Comparison of ENCODE assay signal across 1 cellular context in genomic region chr3:122680381-122681293, GRCh38.
TF ChIP-seq lines count a peak whose summit lies in the region.

TSS of gene PARP14 (plus strand) at chr3:122680839. CDS start at chr3:122680884, 45 bp downstream.

TF ChIP-seq in HepG2, 621 proteins besides CTCF, POLR2A, EP300 and RAD21 (continued from another document and continues in another):
- TF ChIP-seq ZBTB44 (CRISPR knock-in tag; IDR thresholded peaks at IDR 0.05) (no peak), ZNF614 (CRISPR knock-in tag; IDR thresholded peaks at IDR 0.05; ENCODE audit: borderline replicate concordance) (no peak; the same call in 1 of the 2 replicates), ZNF768 (CRISPR knock-in tag; IDR thresholded peaks at IDR 0.05) (peak; percentile 58; the same call in 1 of the 2 replicates), SOX13 (IDR thresholded peaks at IDR 0.05) (no peak), SOX13 (CRISPR knock-in tag; conservative IDR thresholded peaks at IDR 0.05 in 1 of 2, IDR thresholded peaks at IDR 0.05 in 1 of 2) (no peak), E2F1 (CRISPR knock-in tag; IDR thresholded peaks at IDR 0.05) (0 out of 2 replicates have a peak, but pooled peaks have one; percentile 55), ZFY (CRISPR knock-in tag; IDR thresholded peaks at IDR 0.05) (peak; percentile 85), RNF2 (conservative IDR thresholded peaks at IDR 0.05; ENCODE audit: low read depth) (no peak), RAD51 (IDR thresholded peaks at IDR 0.05; ENCODE audit: borderline replicate concordance) (no peak), FOSL2 (CRISPR knock-in tag; IDR thresholded peaks at IDR 0.05) (no peak; the same call in 1 of the 2 replicates), NR3C1 (CRISPR knock-in tag; IDR thresholded peaks at IDR 0.05) (no peak), ZNF484 (CRISPR knock-in tag; IDR thresholded peaks at IDR 0.05; ENCODE audit: borderline replicate concordance, low read depth) (no peak), ISL2 (CRISPR knock-in tag; IDR thresholded peaks at IDR 0.05) (no peak), SKIL (CRISPR knock-in tag; IDR thresholded peaks at IDR 0.05; ENCODE audit: borderline replicate concordance) (no peak), CHCHD3 (CRISPR knock-in tag; IDR thresholded peaks at IDR 0.05) (no peak), JARID2 (CRISPR knock-in tag; IDR thresholded peaks at IDR 0.05; ENCODE audit: insufficient replicate concordance) (no peak), MTA3 (CRISPR knock-in tag; IDR thresholded peaks at IDR 0.05) (no peak), DPF2 (CRISPR knock-in tag; IDR thresholded peaks at IDR 0.05; ENCODE audit: borderline replicate concordance, low read depth) (no peak), CEBPG (CRISPR knock-in tag; IDR thresholded peaks at IDR 0.05) (no peak), SMARCC2 (IDR thresholded peaks at IDR 0.05) (no peak), ZNF639 (CRISPR knock-in tag; conservative IDR thresholded peaks at IDR 0.05) (no peak), TFDP2 (CRISPR knock-in tag; IDR thresholded peaks at IDR 0.05) (no peak), MYPOP (CRISPR knock-in tag; IDR thresholded peaks at IDR 0.05) (no peak), ZNF501 (CRISPR knock-in tag; IDR thresholded peaks at IDR 0.05) (peak; percentile 71), DNMT3B (CRISPR knock-in tag; conservative IDR thresholded peaks at IDR 0.05) (no peak), ZBTB43 (CRISPR knock-in tag; conservative IDR thresholded peaks at IDR 0.05) (no peak), ZNF263 (CRISPR knock-in tag; IDR thresholded peaks at IDR 0.05) (peak; percentile 50; the same call in 1 of the 2 replicates), NFE2L1 (CRISPR knock-in tag; IDR thresholded peaks at IDR 0.05; ENCODE audit: borderline replicate concordance) (no peak)
- TF ChIP-seq, protein P1, sequence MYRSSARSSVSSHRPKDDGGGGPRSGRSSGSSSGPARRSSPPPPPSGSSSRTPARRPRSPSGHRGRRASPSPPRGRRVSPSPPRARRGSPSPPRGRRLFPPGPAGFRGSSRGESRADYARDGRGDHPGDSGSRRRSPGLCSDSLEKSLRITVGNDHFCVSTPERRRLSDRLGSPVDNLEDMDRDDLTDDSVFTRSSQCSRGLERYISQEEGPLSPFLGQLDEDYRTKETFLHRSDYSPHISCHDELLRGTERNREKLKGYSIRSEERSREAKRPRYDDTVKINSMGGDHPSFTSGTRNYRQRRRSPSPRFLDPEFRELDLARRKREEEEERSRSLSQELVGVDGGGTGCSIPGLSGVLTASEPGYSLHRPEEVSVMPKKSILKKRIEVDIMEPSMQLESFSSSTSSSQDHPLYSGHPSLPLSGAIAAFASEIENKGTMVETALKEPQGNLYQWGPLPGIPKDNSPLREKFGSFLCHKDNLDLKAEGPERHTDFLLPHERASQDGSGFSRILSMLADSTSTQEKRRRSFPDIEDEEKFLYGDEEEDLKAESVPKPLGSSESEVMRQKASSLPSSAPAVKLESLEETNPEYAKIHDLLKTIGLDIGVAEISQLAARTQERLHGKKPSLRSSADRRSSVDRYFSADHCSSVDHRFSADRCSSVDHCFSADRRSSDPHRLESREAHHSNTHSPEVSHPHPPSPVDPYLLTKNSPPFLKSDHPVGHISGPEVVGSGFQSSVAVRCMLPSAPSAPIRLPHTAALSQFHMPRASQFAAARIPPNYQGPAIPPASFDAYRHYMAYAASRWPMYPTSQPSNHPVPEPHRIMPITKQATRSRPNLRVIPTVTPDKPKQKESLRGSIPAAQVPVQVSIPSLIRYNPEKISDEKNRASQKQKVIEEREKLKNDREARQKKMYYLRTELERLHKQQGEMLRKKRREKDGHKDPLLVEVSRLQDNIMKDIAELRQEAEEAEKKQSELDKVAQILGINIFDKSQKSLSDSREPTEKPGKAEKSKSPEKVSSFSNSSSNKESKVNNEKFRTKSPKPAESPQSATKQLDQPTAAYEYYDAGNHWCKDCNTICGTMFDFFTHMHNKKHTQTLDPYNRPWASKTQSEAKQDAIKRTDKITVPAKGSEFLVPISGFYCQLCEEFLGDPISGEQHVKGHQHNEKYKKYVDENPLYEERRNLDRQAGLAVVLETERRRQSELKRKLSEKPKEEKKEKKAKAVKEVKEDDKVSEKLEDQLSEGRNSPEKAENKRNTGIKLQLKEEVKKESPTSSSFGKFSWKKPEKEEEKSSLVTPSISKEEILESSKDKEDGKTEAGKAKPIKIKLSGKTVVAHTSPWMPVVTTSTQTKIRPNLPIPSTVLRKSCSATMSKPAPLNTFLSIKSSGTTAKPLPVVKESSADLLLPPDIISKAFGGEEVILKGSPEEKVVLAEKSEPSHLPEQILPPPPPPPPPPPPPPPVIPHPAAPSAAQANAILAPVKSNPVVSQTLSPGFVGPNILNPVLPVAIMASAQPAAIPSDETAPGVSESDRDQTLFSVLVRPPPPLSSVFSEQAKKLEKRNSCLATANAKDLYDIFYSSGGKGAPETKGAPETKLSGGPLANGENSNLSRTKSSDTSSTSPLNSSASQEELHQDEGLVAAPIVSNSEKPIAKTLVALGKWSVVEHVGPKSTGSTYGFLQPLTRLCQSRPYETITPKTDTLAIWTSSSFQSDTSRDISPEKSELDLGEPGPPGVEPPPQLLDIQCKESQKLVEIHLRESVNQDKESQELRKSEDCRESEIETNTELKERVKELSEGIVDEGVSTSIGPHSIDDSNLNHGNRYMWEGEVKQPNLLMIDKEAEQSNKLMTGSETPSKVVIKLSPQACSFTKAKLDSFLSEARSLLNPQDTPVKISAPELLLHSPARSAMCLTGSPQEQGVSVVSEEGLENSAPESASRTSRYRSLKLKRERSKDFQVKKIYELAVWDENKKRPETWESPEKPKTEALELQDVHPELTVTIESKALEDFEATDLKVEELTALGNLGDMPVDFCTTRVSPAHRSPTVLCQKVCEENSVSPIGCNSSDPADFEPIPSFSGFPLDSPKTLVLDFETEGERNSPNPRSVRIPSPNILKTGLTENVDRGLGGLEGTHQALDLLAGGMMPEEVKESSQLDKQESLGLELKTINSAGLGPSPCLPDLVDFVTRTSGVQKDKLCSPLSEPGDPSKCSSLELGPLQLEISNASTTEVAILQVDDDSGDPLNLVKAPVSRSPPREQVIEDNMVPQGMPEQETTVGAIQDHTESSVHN (CRISPR knock-in tag; IDR thresholded peaks at IDR 0.05): no peak
- TF ChIP-seq, protein P2, sequence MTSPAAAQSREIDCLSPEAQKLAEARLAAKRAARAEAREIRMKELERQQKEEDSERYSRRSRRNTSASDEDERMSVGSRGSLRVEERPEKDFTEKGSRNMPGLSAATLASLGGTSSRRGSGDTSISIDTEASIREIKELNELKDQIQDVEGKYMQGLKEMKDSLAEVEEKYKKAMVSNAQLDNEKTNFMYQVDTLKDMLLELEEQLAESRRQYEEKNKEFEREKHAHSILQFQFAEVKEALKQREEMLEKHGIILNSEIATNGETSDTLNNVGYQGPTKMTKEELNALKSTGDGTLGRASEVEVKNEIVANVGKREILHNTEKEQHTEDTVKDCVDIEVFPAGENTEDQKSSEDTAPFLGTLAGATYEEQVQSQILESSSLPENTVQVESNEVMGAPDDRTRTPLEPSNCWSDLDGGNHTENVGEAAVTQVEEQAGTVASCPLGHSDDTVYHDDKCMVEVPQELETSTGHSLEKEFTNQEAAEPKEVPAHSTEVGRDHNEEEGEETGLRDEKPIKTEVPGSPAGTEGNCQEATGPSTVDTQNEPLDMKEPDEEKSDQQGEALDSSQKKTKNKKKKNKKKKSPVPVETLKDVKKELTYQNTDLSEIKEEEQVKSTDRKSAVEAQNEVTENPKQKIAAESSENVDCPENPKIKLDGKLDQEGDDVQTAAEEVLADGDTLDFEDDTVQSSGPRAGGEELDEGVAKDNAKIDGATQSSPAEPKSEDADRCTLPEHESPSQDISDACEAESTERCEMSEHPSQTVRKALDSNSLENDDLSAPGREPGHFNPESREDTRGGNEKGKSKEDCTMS (CRISPR knock-in tag; conservative IDR thresholded peaks at IDR 0.05): no peak
- TF ChIP-seq, protein P3, sequence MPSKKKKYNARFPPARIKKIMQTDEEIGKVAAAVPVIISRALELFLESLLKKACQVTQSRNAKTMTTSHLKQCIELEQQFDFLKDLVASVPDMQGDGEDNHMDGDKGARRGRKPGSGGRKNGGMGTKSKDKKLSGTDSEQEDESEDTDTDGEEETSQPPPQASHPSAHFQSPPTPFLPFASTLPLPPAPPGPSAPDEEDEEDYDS (CRISPR knock-in tag; IDR thresholded peaks at IDR 0.05): no peak
- TF ChIP-seq, protein P4, sequence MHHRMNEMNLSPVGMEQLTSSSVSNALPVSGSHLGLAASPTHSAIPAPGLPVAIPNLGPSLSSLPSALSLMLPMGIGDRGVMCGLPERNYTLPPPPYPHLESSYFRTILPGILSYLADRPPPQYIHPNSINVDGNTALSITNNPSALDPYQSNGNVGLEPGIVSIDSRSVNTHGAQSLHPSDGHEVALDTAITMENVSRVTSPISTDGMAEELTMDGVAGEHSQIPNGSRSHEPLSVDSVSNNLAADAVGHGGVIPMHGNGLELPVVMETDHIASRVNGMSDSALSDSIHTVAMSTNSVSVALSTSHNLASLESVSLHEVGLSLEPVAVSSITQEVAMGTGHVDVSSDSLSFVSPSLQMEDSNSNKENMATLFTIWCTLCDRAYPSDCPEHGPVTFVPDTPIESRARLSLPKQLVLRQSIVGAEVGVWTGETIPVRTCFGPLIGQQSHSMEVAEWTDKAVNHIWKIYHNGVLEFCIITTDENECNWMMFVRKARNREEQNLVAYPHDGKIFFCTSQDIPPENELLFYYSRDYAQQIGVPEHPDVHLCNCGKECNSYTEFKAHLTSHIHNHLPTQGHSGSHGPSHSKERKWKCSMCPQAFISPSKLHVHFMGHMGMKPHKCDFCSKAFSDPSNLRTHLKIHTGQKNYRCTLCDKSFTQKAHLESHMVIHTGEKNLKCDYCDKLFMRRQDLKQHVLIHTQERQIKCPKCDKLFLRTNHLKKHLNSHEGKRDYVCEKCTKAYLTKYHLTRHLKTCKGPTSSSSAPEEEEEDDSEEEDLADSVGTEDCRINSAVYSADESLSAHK (CRISPR knock-in tag; IDR thresholded peaks at IDR 0.05; ENCODE audit: borderline replicate concordance): no peak
